ENCODE assay signal across 18 cellular contexts in genomic region chr1:70666381-70667140, GRCh38.
DNase-seq lines count a peak whose midpoint lies in the region; FAIRE-seq and TF ChIP-seq lines count a peak whose summit lies in the region.
"Had no signal": no experiment of that assay in that cellular context is flagged by ENCODE, and none has a peak within 500 bp of the region (broad histone marks: within the 10 kb centered on the region; RNA-seq: fewer than 3 reads in every experiment).

No MANE protein-coding gene starts in this region.

- DNase-seq in DMS53 (lab: John Stamatoyannopoulos, UW) = peak; percentile 94
- DNase-seq in M059J (ENCODE audit: low read depth) = peak; percentile 42
- no peak for DNase-seq in kidney
- DNase-seq in mucosa of gallbladder (ENCODE audit: low spot score) = peak; percentile 82
- DNase-seq in neuronal stem cell (ENCODE audit: low spot score) = no peak
- DNase-seq in H7 = no peak
- no peak for DNase-seq in esophagus squamous epithelium (lab: John Stamatoyannopoulos, UW)
- DNase-seq in cortex of kidney (lab: John Stamatoyannopoulos, UW) = no peak
- DNase-seq: CD4-positive, alpha-beta memory T cell; MG63; NCI-H1092 treated with DMSO at 0.1 percent for 48 hours; NCI-H1694; NCI-H2107; NCI-H82; Peyer's patch; SIG-M5 had no signal

- no peak overlapping the region for H2AK5ac ChIP-seq in neuronal stem cell (ENCODE audit: low read depth, low read length)

- TF ChIP-seq CTCF in kidney (IDR thresholded peaks at IDR 0.05; ENCODE audit: borderline replicate concordance, extremely low read depth, insufficient read depth) (no peak), esophagus squamous epithelium (IDR thresholded peaks at IDR 0.05) (no peak)

- H3K9ac ChIP-seq in kidney (ENCODE audit: low read length in 2 of 2) (no peak overlapping the region), neuronal stem cell (ENCODE audit: low read depth, low read length, poor library complexity) (no peak overlapping the region)
- H3K9ac ChIP-seq: KMS-11 had no signal

- intact Hi-C loops in kidney (cut with DNase I) = no loop called here
- intact Hi-C loops in esophagus squamous epithelium (cut with DNase I) = no loop called here

- no peak overlapping the region for H3K14ac ChIP-seq in neuronal stem cell (ENCODE audit: low read length)

- no peak overlapping the region for H4K91ac ChIP-seq in neuronal stem cell (ENCODE audit: low read depth, low read length, poor library complexity)

- H3K4me1 ChIP-seq in kidney (ENCODE audit: control insufficient read depth in 1 of 2, insufficient read depth in 1 of 2, low read depth in 1 of 2, low read length in 2 of 2) = peaks cover 2 to 4% of the 10 kb centered on the region in 2 donors
- no peaks in the 10 kb centered on the region for H3K4me1 ChIP-seq in neuronal stem cell (ENCODE audit: control insufficient read depth in 2 of 2, insufficient read depth in 1 of 2, low read depth in 1 of 2, low read length in 2 of 2)
- H3K4me1 ChIP-seq in esophagus squamous epithelium = no peaks in the 10 kb centered on the region
- H3K4me1 ChIP-seq: Peyer's patch had no signal

- no peaks in the 10 kb centered on the region for H3K9me3 ChIP-seq in kidney (ENCODE audit: control insufficient read depth in 1 of 2, low read length in 2 of 2)
- H3K9me3 ChIP-seq in neuronal stem cell (replicated peaks in 1 of 2; ENCODE audit: control insufficient read depth in 2 of 2, insufficient read depth in 1 of 2, low read depth in 1 of 2, low read length in 2 of 2) = no peaks in the 10 kb centered on the region
- no peaks in the 10 kb centered on the region for H3K9me3 ChIP-seq in esophagus squamous epithelium
- H3K9me3 ChIP-seq: MG63, Peyer's patch had no signal

- H2BK15ac ChIP-seq in neuronal stem cell (ENCODE audit: low read length) = no peak overlapping the region

- H3K36me3 ChIP-seq in kidney (ENCODE audit: control insufficient read depth in 1 of 2, insufficient read depth in 2 of 2, low read length in 2 of 2) = no peaks in the 10 kb centered on the region
- no peaks in the 10 kb centered on the region for H3K36me3 ChIP-seq in neuronal stem cell (replicated peaks in 1 of 2; ENCODE audit: control insufficient read depth in 2 of 2, insufficient read depth in 2 of 2, low read length in 2 of 2)
- no peaks in the 10 kb centered on the region for H3K36me3 ChIP-seq in H7 (replicated peaks; ENCODE audit: control insufficient read depth, insufficient read depth, low read length)
- H3K36me3 ChIP-seq in esophagus squamous epithelium = no peaks in the 10 kb centered on the region
- H3K36me3 ChIP-seq: MG63, Peyer's patch had no signal

- H3K27me3 ChIP-seq in neuronal stem cell (ENCODE audit: control insufficient read depth in 3 of 3, insufficient read depth in 3 of 3, low read depth in 1 of 3, low read length in 3 of 3) (no peaks in the 10 kb centered on the region), H7 (ENCODE audit: control insufficient read depth, insufficient read depth, low read length) (no peaks in the 10 kb centered on the region), esophagus squamous epithelium (no peaks in the 10 kb centered on the region)
- H3K27me3 ChIP-seq: MG63, Peyer's patch had no signal

- no CpG with 5 or more reads among the region's 8 CpGs for WGBS in neuronal stem cell (ENCODE audit: extremely low coverage in 2 of 2, insufficient read length in 2 of 2, insufficient replicate concordance in 1 of 2), 2 donors
- 49 to 53% methylated on average over 8 of the region's 8 CpGs for WGBS in esophagus squamous epithelium, 2 donors

- peak; percentile 51 for FAIRE-seq in kidney (lab: Jason Lieb, UNC)
- FAIRE-seq: H1 had no signal

- H2AFZ ChIP-seq in neuronal stem cell (ENCODE audit: low read length) = no peak overlapping the region

- no peak overlapping the region for H2BK120ac ChIP-seq in neuronal stem cell (ENCODE audit: low read depth, low read length)

- H3K4me2 ChIP-seq in neuronal stem cell (ENCODE audit: insufficient read depth, low read length, poor library complexity, severe bottlenecking) = no peak overlapping the region
- H3K4me2 ChIP-seq: KMS-11 had no signal

- no peak overlapping the region for H2BK12ac ChIP-seq in neuronal stem cell (ENCODE audit: low read length)

- H3K23ac ChIP-seq in neuronal stem cell (ENCODE audit: low read depth, low read length, poor library complexity) = no peak overlapping the region

- H3K27ac ChIP-seq in kidney (ENCODE audit: low read depth in 2 of 2, low read length in 2 of 2) = peak overlapping the region; percentile 48 to 89
- no peak overlapping the region for H3K27ac ChIP-seq in neuronal stem cell (replicated peaks; ENCODE audit: low read length)
- H3K27ac ChIP-seq in esophagus squamous epithelium = no peak overlapping the region
- H3K27ac ChIP-seq: KMS-11, Peyer's patch had no signal

- no peak overlapping the region for H4K8ac ChIP-seq in neuronal stem cell (ENCODE audit: low read depth, low read length)

- TF ChIP-seq POLR2A in esophagus squamous epithelium (IDR thresholded peaks at IDR 0.05) = no peak

- H3K4ac ChIP-seq in neuronal stem cell (ENCODE audit: low read length) = no peak overlapping the region

- H3K4me3 ChIP-seq in kidney (ENCODE audit: low read length in 2 of 2) (peak overlapping the region in 1 of 2 donors; percentile 7), neuronal stem cell (ENCODE audit: low read length in 2 of 2) (no peak overlapping the region), H7 (ENCODE audit: insufficient read depth, low read depth, low read length) (no peak overlapping the region), esophagus squamous epithelium (no peak overlapping the region)
- H3K4me3 ChIP-seq: MG63, Peyer's patch had no signal

- no peaks in the 10 kb centered on the region for H3K79me1 ChIP-seq in neuronal stem cell (ENCODE audit: low read depth, low read length)

- no peak overlapping the region for H3K18ac ChIP-seq in neuronal stem cell (ENCODE audit: low read length)

- no peak overlapping the region for H2BK5ac ChIP-seq in neuronal stem cell (ENCODE audit: low read length)

Comparison
In these comparisons a context has a peak if more than half of its experiments do, and no peak if none do; other contexts are left out.
1. DNase-seq: peak in DMS53 (single experiment), M059J (single experiment) and mucosa of gallbladder (single experiment); none in kidney (single experiment), neuronal stem cell (single experiment), H7 (single experiment), esophagus squamous epithelium (single experiment) and cortex of kidney (single experiment).
2. H3K27ac ChIP-seq: peak in kidney (2 of 2); none in neuronal stem cell (single experiment) and esophagus squamous epithelium (0 of 4).